ENCODE assay signal across 22 cellular contexts in genomic region chr2:238461916-238462315, GRCh38. TPM values are rescaled to one million over a fixed set of nuclear protein-coding genes. Genes with fewer than 3 reads are reported as not detected.
DNase-seq lines count a peak whose midpoint lies in the region; ATAC-seq and TF ChIP-seq lines count a peak whose summit lies in the region.
"Had no signal": no experiment of that assay in that cellular context is flagged by ENCODE, and none has a peak within 500 bp of the region (broad histone marks: within the 10 kb centered on the region; RNA-seq: fewer than 3 reads in every experiment).

No MANE protein-coding gene starts in this region.

- H3K9me3 Mint-ChIP-seq in activated CD4-positive, alpha-beta T cell treated with anti-CD3 and anti-CD28 coated beads, Interleukin-2, amount 10 ng/mL, durations not matched to agents 7 days and 5 days, result no peaks in the 10 kb centered on the region
- peaks cover 0 to 5% of the 10 kb centered on the region in 2 donors for H3K9me3 Mint-ChIP-seq in stimulated activated naive B cell treated with anti-CD40 and anti-IgM and Interleukin-4, amounts not matched to agents 10 μg/mL and 1 μg/mL and 100 μg/mL, for 72 hours
- H3K9me3 Mint-ChIP-seq: CD8-positive, alpha-beta T cell had no signal

- H3K27ac ChIP-seq in esophagus muscularis mucosa (replicated peaks in 1 of 4), result no peak overlapping the region
- H3K27ac ChIP-seq: 22Rv1; A549; BLaER1 treated with 17β-estradiol and CSF1 and Interleukin-3, amounts not matched to agents 10 nM and 100 nM; C4-2B had no signal

- DNase-seq in activated CD4-positive, alpha-beta T cell treated with anti-CD3 and anti-CD28 coated beads, Interleukin-2, amount 10 ng/mL, durations not matched to agents 7 days and 5 days, result peak; percentile 1
- DNase-seq in activated CD4-positive, alpha-beta T cell treated with anti-CD3 and anti-CD28 coated beads for 1 hour, result no peak
- DNase-seq in esophagus muscularis mucosa (ENCODE audit: extremely low spot score), result peak; percentile 45
- DNase-seq in stimulated activated naive B cell treated with anti-CD40 and anti-IgM and Interleukin-4, amounts not matched to agents 10 μg/mL and 1 μg/mL and 100 μg/mL, for 72 hours, result no peak
- no peak for DNase-seq in NCI-H510A (lab: John Stamatoyannopoulos, UW)
- DNase-seq: AML-193; Caco-2; Calu3; CD4-positive, alpha-beta T cell; CD8-positive, alpha-beta T cell; DMS153; DMS53; DMS79; DND-41; EL; GDM1 had no signal

- H3K9me3 ChIP-seq in esophagus muscularis mucosa, result peaks cover 0 to 5% (median 0%) of the 10 kb centered on the region in 4 donors
- H3K9me3 ChIP-seq: Caco-2 had no signal

- H3K4me3 Mint-ChIP-seq in activated CD4-positive, alpha-beta T cell treated with anti-CD3 and anti-CD28 coated beads, Interleukin-2, amount 10 ng/mL, durations not matched to agents 7 days and 5 days, result no peak overlapping the region
- no peak overlapping the region for H3K4me3 Mint-ChIP-seq in stimulated activated naive B cell treated with anti-CD40 and anti-IgM and Interleukin-4, amounts not matched to agents 10 μg/mL and 1 μg/mL and 100 μg/mL, for 72 hours
- H3K4me3 Mint-ChIP-seq: B cell; CD4-positive, alpha-beta T cell; CD8-positive, alpha-beta T cell had no signal

- no peaks in the 10 kb centered on the region for H3K36me3 Mint-ChIP-seq in activated CD4-positive, alpha-beta T cell treated with anti-CD3 and anti-CD28 coated beads, Interleukin-2, amount 10 ng/mL, durations not matched to agents 7 days and 5 days (ENCODE audit: low read depth)
- H3K36me3 Mint-ChIP-seq in stimulated activated naive B cell treated with anti-CD40 and anti-IgM and Interleukin-4, amounts not matched to agents 10 μg/mL and 1 μg/mL and 100 μg/mL, for 72 hours, result peaks cover 3 to 14% of the 10 kb centered on the region in 2 donors
- H3K36me3 Mint-ChIP-seq: CD8-positive, alpha-beta T cell had no signal

- no peak for TF ChIP-seq POLR2A in esophagus muscularis mucosa (IDR thresholded peaks at IDR 0.05; ENCODE audit: low read depth)

- no peak overlapping the region for H3K4me3 ChIP-seq in esophagus muscularis mucosa
- H3K4me3 ChIP-seq: A549; BLaER1 treated with 17β-estradiol and CSF1 and Interleukin-3, amounts not matched to agents 10 nM and 100 nM; GM12878 had no signal

- POLR2A ChIA-PET in activated CD4-positive, alpha-beta T cell treated with anti-CD3 and anti-CD28 coated beads, Interleukin-2, amount 10 ng/mL, durations not matched to agents 7 days and 5 days (lab: Charles Lee), result no interaction called here

- H3K36me3 ChIP-seq in esophagus muscularis mucosa, result no peaks in the 10 kb centered on the region
- H3K36me3 ChIP-seq: BLaER1 treated with 17β-estradiol and CSF1 and Interleukin-3, amounts not matched to agents 10 nM and 100 nM had no signal

- H3K4me1 Mint-ChIP-seq in activated CD4-positive, alpha-beta T cell treated with anti-CD3 and anti-CD28 coated beads, Interleukin-2, amount 10 ng/mL, durations not matched to agents 7 days and 5 days, result peaks cover 7% of the 10 kb centered on the region
- peaks cover 0 to 3% of the 10 kb centered on the region in 2 donors for H3K4me1 Mint-ChIP-seq in stimulated activated naive B cell treated with anti-CD40 and anti-IgM and Interleukin-4, amounts not matched to agents 10 μg/mL and 1 μg/mL and 100 μg/mL, for 72 hours

- no peaks in the 10 kb centered on the region for H3K27me3 ChIP-seq in esophagus muscularis mucosa
- H3K27me3 ChIP-seq: BLaER1 treated with 17β-estradiol and CSF1 and Interleukin-3, amounts not matched to agents 10 nM and 100 nM had no signal

- H3K27me3 Mint-ChIP-seq in activated CD4-positive, alpha-beta T cell treated with anti-CD3 and anti-CD28 coated beads, Interleukin-2, amount 10 ng/mL, durations not matched to agents 7 days and 5 days, result peaks cover 1% of the 10 kb centered on the region
- H3K27me3 Mint-ChIP-seq in stimulated activated naive B cell treated with anti-CD40 and anti-IgM and Interleukin-4, amounts not matched to agents 10 μg/mL and 1 μg/mL and 100 μg/mL, for 72 hours, result no peaks in the 10 kb centered on the region
- H3K27me3 Mint-ChIP-seq: B cell; CD4-positive, alpha-beta T cell had no signal

- ATAC-seq in stimulated activated naive B cell treated with anti-CD40 and anti-IgM and Interleukin-4, amounts not matched to agents 10 μg/mL and 1 μg/mL and 100 μg/mL, for 72 hours (replicated peaks), result no peak
- ATAC-seq: A549; CD8-positive, alpha-beta T cell; GM12878 had no signal

- CTCF ChIA-PET in activated CD4-positive, alpha-beta T cell treated with anti-CD3 and anti-CD28 coated beads, Interleukin-2, amount 10 ng/mL, durations not matched to agents 7 days and 5 days (lab: Charles Lee), result interaction anchor here (1.0 to 1.3 kb wide), 3 partner anchors 29 to 104 kb away, joined by 3 read pairs; no protein-coding TSS in a partner anchor

- H3K4me1 ChIP-seq in esophagus muscularis mucosa, result peaks cover 18 to 22% (median 19%) of the 10 kb centered on the region in 4 donors
- H3K4me1 ChIP-seq: A549, Caco-2 had no signal

- 96% methylated on average over 6 of the region's 6 CpGs for WGBS in esophagus muscularis mucosa

- TF ChIP-seq EP300 in esophagus muscularis mucosa (IDR thresholded peaks at IDR 0.05), result no peak

- no peak overlapping the region for H3K27ac Mint-ChIP-seq in activated CD4-positive, alpha-beta T cell treated with anti-CD3 and anti-CD28 coated beads, Interleukin-2, amount 10 ng/mL, durations not matched to agents 7 days and 5 days
- H3K27ac Mint-ChIP-seq in stimulated activated naive B cell treated with anti-CD40 and anti-IgM and Interleukin-4, amounts not matched to agents 10 μg/mL and 1 μg/mL and 100 μg/mL, for 72 hours, result peak overlapping the region; percentile 37
- H3K27ac Mint-ChIP-seq: B cell; CD4-positive, alpha-beta T cell; CD8-positive, alpha-beta T cell had no signal

- TF ChIP-seq CTCF in esophagus muscularis mucosa (IDR thresholded peaks at IDR 0.05), result no peak

- intact Hi-C loops in esophagus muscularis mucosa (cut with DNase I), result loop anchor here (2.0 kb wide), 1 partner anchor 93 kb away; no protein-coding TSS in a partner anchor

RNA-seq across cellular contexts. Expression of gene ASB1, which starts 35.2 kb away (rescaled TPM):
- total RNA-seq in activated CD4-positive, alpha-beta T cell treated with anti-CD3 and anti-CD28 coated beads, Interleukin-2, amount 10 ng/mL, durations not matched to agents 7 days and 5 days, result 10 to 100 TPM; 26.2 to 28.9 TPM
- 10 to 100 TPM; 19.9 to 42.1 (median 33.9) TPM for total RNA-seq in esophagus muscularis mucosa

Comparison
In these comparisons a context has a peak if more than half of its experiments do, and no peak if none do; other contexts are left out.
1. DNase-seq: peak in activated CD4-positive, alpha-beta T cell treated with anti-CD3 and anti-CD28 coated beads, Interleukin-2, amount 10 ng/mL, durations not matched to agents 7 days and 5 days (single experiment) and esophagus muscularis mucosa (single experiment); none in activated CD4-positive, alpha-beta T cell treated with anti-CD3 and anti-CD28 coated beads for 1 hour (single experiment), stimulated activated naive B cell treated with anti-CD40 and anti-IgM and Interleukin-4, amounts not matched to agents 10 μg/mL and 1 μg/mL and 100 μg/mL, for 72 hours (single experiment) and NCI-H510A (single experiment).